Comparison of ENCODE assay signal across 8 cellular contexts in the genomic region with DNA sequence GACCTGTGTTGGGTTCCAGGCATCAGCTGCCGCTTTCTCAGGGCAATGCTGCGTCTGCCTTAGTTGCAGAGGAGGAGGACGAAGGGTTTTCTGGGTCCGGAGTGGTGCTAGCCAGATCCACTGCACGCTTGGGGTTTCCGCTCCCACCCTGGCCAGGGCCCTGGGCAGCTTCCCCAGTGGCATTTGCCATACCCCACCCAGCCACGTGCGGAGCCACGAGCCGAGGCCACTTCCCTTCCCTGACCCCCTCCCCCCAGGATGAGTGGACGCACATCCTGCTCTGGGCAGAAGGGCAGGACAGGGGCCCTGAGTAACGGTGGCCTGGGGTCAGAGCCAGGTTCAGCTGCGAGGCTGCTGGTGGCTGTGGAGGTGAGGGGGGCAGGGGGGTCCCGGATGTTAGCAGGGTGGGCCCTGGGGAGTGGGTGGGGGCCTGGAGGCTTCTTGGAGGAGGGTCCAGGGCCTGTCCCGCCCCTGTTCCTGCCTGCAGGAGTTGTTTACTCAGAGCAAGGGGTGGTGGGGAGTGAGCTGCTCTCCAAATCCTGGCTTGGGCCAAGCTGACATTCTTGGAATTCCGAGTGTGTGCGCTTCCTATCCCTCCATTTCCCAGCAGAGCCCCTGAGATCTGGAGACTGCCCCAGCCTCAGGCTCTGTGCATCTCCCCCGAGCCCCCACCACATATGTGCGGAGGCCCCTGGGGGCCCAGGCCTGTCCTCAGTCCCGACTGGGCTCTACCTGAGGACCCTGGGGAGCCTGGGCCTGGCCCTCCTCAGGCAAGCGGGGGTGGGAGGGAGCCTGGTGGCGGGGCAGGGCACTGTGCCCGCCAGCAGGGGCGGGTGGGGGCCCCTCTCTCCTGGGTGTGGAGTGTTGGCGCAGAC. TPM values are rescaled to one million over a fixed set of nuclear protein-coding genes. Genes with fewer than 3 reads are reported as not detected.
DNase-seq lines count a peak whose midpoint lies in the region; ATAC-seq and TF ChIP-seq lines count a peak whose summit lies in the region.

No MANE protein-coding gene starts in this region.

- peak overlapping the region; percentile 100 for H2BK120ac ChIP-seq in mesenchymal stem cell (ENCODE audit: low read depth, low read length)

- H3K9ac ChIP-seq in SK-N-MC (ENCODE audit: insufficient read length) (peak overlapping the region; percentile 95), endodermal cell (ENCODE audit: extremely low read depth, low read length, poor library complexity, severe bottlenecking) (peak overlapping the region; percentile 68), mesenchymal stem cell (ENCODE audit: low read length) (peak overlapping the region; percentile 96)

- peak overlapping the region; percentile 97 for H4K91ac ChIP-seq in mesenchymal stem cell (ENCODE audit: low read length)

- H3K36me3 ChIP-seq in SK-N-MC (ENCODE audit: insufficient read depth, low read length) (peaks cover 15% of the 10 kb centered on the region), endodermal cell (ENCODE audit: control insufficient read depth, insufficient read depth, low read length) (peaks cover 23% of the 10 kb centered on the region), mesenchymal stem cell (ENCODE audit: control insufficient read depth in 1 of 2, insufficient read depth in 2 of 2, low read depth in 1 of 2, low read length in 2 of 2) (peaks cover 23 to 27% of the 10 kb centered on the region in 2 experiments), upper lobe of right lung (peaks cover 18% of the 10 kb centered on the region)

- peak overlapping the region; percentile 99 for H2BK15ac ChIP-seq in mesenchymal stem cell (ENCODE audit: low read depth, poor library complexity, severe bottlenecking)

- H3K4me3 Mint-ChIP-seq in T-helper 1 cell treated with Interleukin-12 subunit alpha and Interleukin-12 subunit beta and Interleukin-4 antibody, amounts not matched to agents 30 μg/mL and 1 μg/mL, for 36 hours = peak overlapping the region; percentile 71
- peak overlapping the region; percentile 78 for H3K4me3 Mint-ChIP-seq in endodermal cell

- H3K27ac Mint-ChIP-seq in T-helper 1 cell treated with Interleukin-12 subunit alpha and Interleukin-12 subunit beta and Interleukin-4 antibody, amounts not matched to agents 30 μg/mL and 1 μg/mL, for 36 hours = no peak overlapping the region
- H3K27ac Mint-ChIP-seq in endodermal cell = peak overlapping the region; percentile 90

- peaks cover 9% of the 10 kb centered on the region for H3K79me1 ChIP-seq in mesenchymal stem cell (replicated peaks; ENCODE audit: low read length, poor library complexity, severe bottlenecking)

- peak overlapping the region; percentile 98 to 99 for H3K18ac ChIP-seq in mesenchymal stem cell (ENCODE audit: low read depth in 1 of 2, low read length in 2 of 2)

- H3K14ac ChIP-seq in mesenchymal stem cell (ENCODE audit: low read length in 2 of 2) = peak overlapping the region in 1 of 2 experiments; percentile 71

- H3K27me3 Mint-ChIP-seq in T-helper 1 cell treated with Interleukin-12 subunit alpha and Interleukin-12 subunit beta and Interleukin-4 antibody, amounts not matched to agents 30 μg/mL and 1 μg/mL, for 36 hours (ENCODE audit: low read depth) = peaks cover 5% of the 10 kb centered on the region
- H3K27me3 Mint-ChIP-seq in endodermal cell (ENCODE audit: insufficient read depth) = peaks cover 5% of the 10 kb centered on the region

- peak overlapping the region; percentile 97 for H4K8ac ChIP-seq in mesenchymal stem cell (ENCODE audit: low read length)

- H3K4me1 ChIP-seq in endodermal cell (ENCODE audit: control insufficient read depth, insufficient read depth, low read length) = peaks cover 17% of the 10 kb centered on the region
- peaks cover 67% of the 10 kb centered on the region for H3K4me1 ChIP-seq in mesenchymal stem cell (ENCODE audit: control insufficient read depth, insufficient read depth, low read depth, low read length)
- H3K4me1 ChIP-seq in upper lobe of right lung = peaks cover 54% of the 10 kb centered on the region

- WGBS in endodermal cell (ENCODE audit: insufficient coverage in 1 of 2, insufficient read length in 1 of 2), 2 experiments = 1 to 5% methylated on average over 4 to 24 of the region's 25 CpGs
- 2% methylated on average over 24 of the region's 25 CpGs for WGBS in mesenchymal stem cell

- no peaks in the 10 kb centered on the region for H3K9me3 ChIP-seq in SK-N-MC (ENCODE audit: low read depth, low read length)
- H3K9me3 ChIP-seq in endodermal cell (ENCODE audit: control insufficient read depth, low read length) = no peaks in the 10 kb centered on the region
- H3K9me3 ChIP-seq in mesenchymal stem cell (ENCODE audit: control insufficient read depth, low read length) = no peaks in the 10 kb centered on the region
- H3K9me3 ChIP-seq in upper lobe of right lung = no peaks in the 10 kb centered on the region

- peak overlapping the region in 1 of 2 experiments; percentile 14 for H3K23ac ChIP-seq in mesenchymal stem cell (ENCODE audit: low read length in 2 of 2)

- H3K4me2 ChIP-seq in mesenchymal stem cell (ENCODE audit: low read length, poor library complexity, severe bottlenecking) = peak overlapping the region; percentile 93

- no peaks in the 10 kb centered on the region for H3K27me3 ChIP-seq in endodermal cell (ENCODE audit: control insufficient read depth, insufficient read depth, low read length, poor library complexity, severe bottlenecking)
- H3K27me3 ChIP-seq in mesenchymal stem cell (ENCODE audit: control insufficient read depth in 1 of 2, insufficient read depth in 1 of 2, low read length in 2 of 2) = no peaks in the 10 kb centered on the region
- no peaks in the 10 kb centered on the region for H3K27me3 ChIP-seq in upper lobe of right lung

- DNase-seq in T-helper 1 cell = no peak
- no peak for DNase-seq in SK-N-MC (ENCODE audit: low read depth, low spot score)
- peak; percentile 96 for DNase-seq in endodermal cell
- DNase-seq in mesenchymal stem cell = peak; percentile 93
- peak; percentile 97 for DNase-seq in upper lobe of right lung
- no peak for DNase-seq in GM19238 (ENCODE audit: insufficient read length, low spot score)
- no peak for DNase-seq in NCI-H1436 (lab: John Stamatoyannopoulos, UW)

- peak overlapping the region; percentile 69 for H2AK5ac ChIP-seq in mesenchymal stem cell (ENCODE audit: low read length, severe bottlenecking)

- no peaks in the 10 kb centered on the region for H3K9me3 Mint-ChIP-seq in T-helper 1 cell treated with Interleukin-12 subunit alpha and Interleukin-12 subunit beta and Interleukin-4 antibody, amounts not matched to agents 30 μg/mL and 1 μg/mL, for 36 hours
- no peaks in the 10 kb centered on the region for H3K9me3 Mint-ChIP-seq in endodermal cell

- H3K36me3 Mint-ChIP-seq in T-helper 1 cell treated with Interleukin-12 subunit alpha and Interleukin-12 subunit beta and Interleukin-4 antibody, amounts not matched to agents 30 μg/mL and 1 μg/mL, for 36 hours (ENCODE audit: low read depth) = peaks cover 2% of the 10 kb centered on the region
- H3K36me3 Mint-ChIP-seq in endodermal cell (ENCODE audit: low read depth) = peaks cover 11% of the 10 kb centered on the region

- peaks cover 21% of the 10 kb centered on the region for H3K4me1 Mint-ChIP-seq in T-helper 1 cell treated with Interleukin-12 subunit alpha and Interleukin-12 subunit beta and Interleukin-4 antibody, amounts not matched to agents 30 μg/mL and 1 μg/mL, for 36 hours (ENCODE audit: low read depth)
- H3K4me1 Mint-ChIP-seq in endodermal cell = peaks cover 17% of the 10 kb centered on the region

- peak; percentile 67 for ATAC-seq in upper lobe of right lung

- no peak for TF ChIP-seq CTCF in endodermal cell (conservative IDR thresholded peaks at IDR 0.05)
- TF ChIP-seq CTCF in upper lobe of right lung (IDR thresholded peaks at IDR 0.05) = no peak

- H2BK12ac ChIP-seq in mesenchymal stem cell (ENCODE audit: low read length in 2 of 2) = peak overlapping the region; percentile 81 to 100

- H2AFZ ChIP-seq in mesenchymal stem cell (ENCODE audit: low read depth, low read length) = no peak overlapping the region

- H3K27ac ChIP-seq in SK-N-MC (peak overlapping the region; percentile 86), endodermal cell (ENCODE audit: low read depth, low read length) (peak overlapping the region; percentile 34), mesenchymal stem cell (ENCODE audit: low read length, poor library complexity, severe bottlenecking) (peak overlapping the region; percentile 99), upper lobe of right lung (peak overlapping the region; percentile 97)

- peak overlapping the region; percentile 97 for H3K4me3 ChIP-seq in SK-N-MC
- peak overlapping the region; percentile 88 for H3K4me3 ChIP-seq in endodermal cell (ENCODE audit: low read length)
- peak overlapping the region; percentile 90 to 94 for H3K4me3 ChIP-seq in mesenchymal stem cell (ENCODE audit: insufficient read depth in 1 of 2, low read depth in 1 of 2, low read length in 2 of 2)
- H3K4me3 ChIP-seq in upper lobe of right lung = peak overlapping the region; percentile 100

- H3K4ac ChIP-seq in mesenchymal stem cell (ENCODE audit: low read depth in 1 of 2, low read length in 2 of 2) = peak overlapping the region; percentile 96

- H2BK5ac ChIP-seq in mesenchymal stem cell (ENCODE audit: low read depth, low read length, poor library complexity, severe bottlenecking) = peak overlapping the region; percentile 99

- intact Hi-C loops in upper lobe of right lung (cut with DNase I) = no loop called here

RNA-seq across cellular contexts. Expression of a gene that starts 1.4 kb away (rescaled TPM):
- total RNA-seq in endodermal cell = 10 to 100 TPM; 56.8 to 71.1 TPM
- 51.9 TPM for polyA plus RNA-seq in endodermal cell (2013, experiment 1 of 2)
- polyA plus RNA-seq in endodermal cell (2013, experiment 2 of 2) = 47.2 TPM
- 121 TPM for polyA plus RNA-seq in mesenchymal stem cell (2013, experiment 1 of 2)
- polyA plus RNA-seq in mesenchymal stem cell (2013, experiment 2 of 2) = 117 TPM
- 167 TPM for total RNA-seq in upper lobe of right lung

RNA-seq across cellular contexts. Expression of a gene that starts 1.7 kb away (rescaled TPM):
- total RNA-seq in endodermal cell (100 to 1,000 TPM; 139 to 148 TPM), upper lobe of right lung (138 TPM)
- 111 TPM for polyA plus RNA-seq in endodermal cell (2013, experiment 1 of 2)
- polyA plus RNA-seq in endodermal cell (2013, experiment 2 of 2) = 114 TPM
- 439 TPM for polyA plus RNA-seq in mesenchymal stem cell (2013, experiment 1 of 2)
- 458 TPM for polyA plus RNA-seq in mesenchymal stem cell (2013, experiment 2 of 2)

RNA-seq across cellular contexts. Expression of a gene that starts 11.3 kb away (rescaled TPM):
- total RNA-seq in endodermal cell (100 to 1,000 TPM; 139 to 165 TPM), upper lobe of right lung (486 TPM)
- 153 TPM for polyA plus RNA-seq in endodermal cell (2013, experiment 1 of 2)
- 149 TPM for polyA plus RNA-seq in endodermal cell (2013, experiment 2 of 2)
- 315 TPM for polyA plus RNA-seq in mesenchymal stem cell (2013, experiment 1 of 2)
- polyA plus RNA-seq in mesenchymal stem cell (2013, experiment 2 of 2) = 301 TPM

RNA-seq across cellular contexts. Expression of a gene that starts 16.3 kb away (rescaled TPM):
- total RNA-seq in endodermal cell (10 to 100 TPM; 22.3 to 28.1 TPM), upper lobe of right lung (34.3 TPM)
- polyA plus RNA-seq in endodermal cell (2013, experiment 1 of 2) = 9.0 TPM
- polyA plus RNA-seq in endodermal cell (2013, experiment 2 of 2) = 6.2 TPM
- 0.58 TPM for polyA plus RNA-seq in mesenchymal stem cell (2013, experiment 1 of 2)
- polyA plus RNA-seq in mesenchymal stem cell (2013, experiment 2 of 2) = 0.34 TPM

RNA-seq across cellular contexts. Expression of a gene that starts 25.3 kb away (rescaled TPM):
- total RNA-seq in endodermal cell (10 to 100 TPM; 77.0 to 77.6 TPM), upper lobe of right lung (143 TPM)
- polyA plus RNA-seq in endodermal cell (2013, experiment 1 of 2) = 35.9 TPM
- polyA plus RNA-seq in endodermal cell (2013, experiment 2 of 2) = 30.1 TPM
- 30.6 TPM for polyA plus RNA-seq in mesenchymal stem cell (2013, experiment 1 of 2)
- 30.0 TPM for polyA plus RNA-seq in mesenchymal stem cell (2013, experiment 2 of 2)

Comparison
In these comparisons a context has a peak if more than half of its experiments do, and no peak if none do; other contexts are left out.
1. DNase-seq: peak in endodermal cell (single experiment), mesenchymal stem cell (single experiment) and upper lobe of right lung (single experiment); none in T-helper 1 cell (0 of 5), SK-N-MC (single experiment), GM19238 (single experiment) and NCI-H1436 (single experiment).
2. H3K27ac ChIP-seq: peak in every context shown above with its lines; median percentile 99 in mesenchymal stem cell; 97 in upper lobe of right lung; 86 in SK-N-MC; 34 in endodermal cell.
3. Peak in every context shown above with its lines, with median percentiles within 50 percentile points of each other: H3K4me3 ChIP-seq and H3K9ac ChIP-seq.